Comparison of ENCODE assay signal across 24 cellular contexts in genomic region chr1:56202743-56203142, GRCh38.
"Had no signal": no experiment of that assay in that cellular context is flagged by ENCODE, and none has a peak within 500 bp of the region (broad histone marks: within the 10 kb centered on the region; RNA-seq: fewer than 3 reads in every experiment).

No MANE protein-coding gene starts in this region.

- ATAC-seq: activated CD4-positive, alpha-beta T cell treated with anti-CD3 and anti-CD28 coated beads for 36 hours; activated naive CD8-positive, alpha-beta T cell treated with anti-CD3 and anti-CD28 coated beads, Interleukin-2, amount 50 U/mL, for 24 hours; activated T-cell treated with anti-CD3 and anti-CD28 coated beads, Interleukin-2, amount 50 U/mL, for 72 hours; heart right ventricle; left lung; right lobe of liver; T-helper 17 cell; upper lobe of right lung had no signal

- H3K4me1 ChIP-seq: ascending aorta, left lung, right lobe of liver, upper lobe of right lung had no signal

- H3K27ac Mint-ChIP-seq: activated B cell treated with CpG ODN at 0.5 μM for 24 hours; activated CD4-positive, alpha-beta memory T cell treated with anti-CD3 and anti-CD28 coated beads, Interleukin-2, amount 10 ng/mL, durations not matched to agents 7 days and 5 days; activated CD4-positive, alpha-beta T cell treated with anti-CD3 and anti-CD28 coated beads for 36 hours; activated naive CD4-positive, alpha-beta T cell treated with anti-CD3 and anti-CD28 coated beads, Interleukin-2, amount 10 ng/mL, durations not matched to agents 7 days and 5 days; activated naive CD8-positive, alpha-beta T cell treated with anti-CD3 and anti-CD28 coated beads, Interleukin-2, amount 50 U/mL, for 24 hours; activated T-cell treated with anti-CD3 and anti-CD28 coated beads, Interleukin-2, amount 50 U/mL, for 72 hours; stimulated activated naive CD8-positive, alpha-beta T cell treated with anti-CD3 and anti-CD28 coated beads, Interleukin-15, Interleukin-2, amounts not matched to agents 100 ng/mL and 50 ng/mL, for 24 hours; T-helper 17 cell had no signal

- H3K9me3 ChIP-seq: right lobe of liver, thyroid gland had no signal

- H3K4me1 Mint-ChIP-seq: activated B cell treated with CpG ODN at 0.5 μM for 24 hours; activated CD4-positive, alpha-beta memory T cell treated with anti-CD3 and anti-CD28 coated beads, Interleukin-2, amount 10 ng/mL, durations not matched to agents 7 days and 5 days; activated CD4-positive, alpha-beta T cell treated with anti-CD3 and anti-CD28 coated beads for 36 hours; activated naive CD4-positive, alpha-beta T cell treated with anti-CD3 and anti-CD28 coated beads, Interleukin-2, amount 10 ng/mL, durations not matched to agents 7 days and 5 days; activated naive CD8-positive, alpha-beta T cell treated with anti-CD3 and anti-CD28 coated beads, Interleukin-2, amount 50 U/mL, for 24 hours; central memory CD8-positive, alpha-beta T cell; T-helper 17 cell had no signal

- H3K27ac ChIP-seq: ascending aorta, brain microvascular endothelial cell, epithelial cell of prostate, heart right ventricle, left lung, right lobe of liver, upper lobe of right lung had no signal

- H3K36me3 Mint-ChIP-seq: activated naive CD4-positive, alpha-beta T cell treated with anti-CD3 and anti-CD28 coated beads, Interleukin-2, amount 10 ng/mL, durations not matched to agents 7 days and 5 days had no signal

- H3K36me3 ChIP-seq: ascending aorta, brain microvascular endothelial cell, heart right ventricle, left lung, right lobe of liver, thyroid gland, upper lobe of right lung had no signal

- H3K27me3 Mint-ChIP-seq: activated CD4-positive, alpha-beta memory T cell treated with anti-CD3 and anti-CD28 coated beads, Interleukin-2, amount 10 ng/mL, durations not matched to agents 7 days and 5 days; activated CD4-positive, alpha-beta T cell treated with anti-CD3 and anti-CD28 coated beads for 36 hours; activated naive CD4-positive, alpha-beta T cell treated with anti-CD3 and anti-CD28 coated beads, Interleukin-2, amount 10 ng/mL, durations not matched to agents 7 days and 5 days; activated naive CD8-positive, alpha-beta T cell treated with anti-CD3 and anti-CD28 coated beads, Interleukin-2, amount 50 U/mL, for 24 hours; central memory CD8-positive, alpha-beta T cell; stimulated activated naive CD8-positive, alpha-beta T cell treated with anti-CD3 and anti-CD28 coated beads, Interleukin-15, Interleukin-2, amounts not matched to agents 100 ng/mL and 50 ng/mL, for 24 hours had no signal

- H3K4me3 ChIP-seq: ascending aorta, heart right ventricle, left lung, lung, right lobe of liver, skin epidermis, thyroid gland, upper lobe of right lung had no signal

- H3K9me3 Mint-ChIP-seq: activated CD4-positive, alpha-beta memory T cell treated with anti-CD3 and anti-CD28 coated beads, Interleukin-2, amount 10 ng/mL, durations not matched to agents 7 days and 5 days; activated naive CD4-positive, alpha-beta T cell treated with anti-CD3 and anti-CD28 coated beads, Interleukin-2, amount 10 ng/mL, durations not matched to agents 7 days and 5 days; activated naive CD8-positive, alpha-beta T cell treated with anti-CD3 and anti-CD28 coated beads, Interleukin-2, amount 50 U/mL, for 24 hours; central memory CD8-positive, alpha-beta T cell; stimulated activated naive CD8-positive, alpha-beta T cell treated with anti-CD3 and anti-CD28 coated beads, Interleukin-15, Interleukin-2, amounts not matched to agents 100 ng/mL and 50 ng/mL, for 24 hours had no signal

- DNase-seq: activated B cell treated with CpG ODN at 0.5 μM for 24 hours; activated CD4-positive, alpha-beta memory T cell treated with anti-CD3 and anti-CD28 coated beads, Interleukin-2, amount 10 ng/mL, durations not matched to agents 7 days and 5 days; activated CD4-positive, alpha-beta T cell treated with anti-CD3 and anti-CD28 coated beads for 36 hours; activated effector memory CD4-positive, alpha-beta T cell treated with Interleukin-2 at 50 U/mL for 16 hours; activated naive CD4-positive, alpha-beta T cell treated with anti-CD3 and anti-CD28 coated beads, Interleukin-2, amount 10 ng/mL, durations not matched to agents 7 days and 5 days; activated naive CD8-positive, alpha-beta T cell treated with anti-CD3 and anti-CD28 coated beads, Interleukin-2, amount 50 U/mL, for 24 hours; activated T-cell treated with anti-CD3 and anti-CD28 coated beads, Interleukin-2, amount 50 U/mL, for 72 hours; brain microvascular endothelial cell; foreskin fibroblast; heart right ventricle; left lung; nucleus accumbens; right lobe of liver; stimulated activated CD4-positive, alpha-beta T cell treated with anti-CD3 and anti-CD28 coated beads, Interleukin-1b, Interleukin-23, amount 100 ng/mL, for 48 hours; substantia nigra; T-helper 17 cell; upper lobe of right lung had no signal

- H3K27me3 ChIP-seq: ascending aorta, brain microvascular endothelial cell, heart right ventricle, left lung, right lobe of liver, thyroid gland, upper lobe of right lung had no signal

- H3K4me3 Mint-ChIP-seq: activated B cell treated with CpG ODN at 0.5 μM for 24 hours; activated CD4-positive, alpha-beta memory T cell treated with anti-CD3 and anti-CD28 coated beads, Interleukin-2, amount 10 ng/mL, durations not matched to agents 7 days and 5 days; activated CD4-positive, alpha-beta T cell treated with anti-CD3 and anti-CD28 coated beads for 36 hours; activated naive CD4-positive, alpha-beta T cell treated with anti-CD3 and anti-CD28 coated beads, Interleukin-2, amount 10 ng/mL, durations not matched to agents 7 days and 5 days; activated naive CD8-positive, alpha-beta T cell treated with anti-CD3 and anti-CD28 coated beads, Interleukin-2, amount 50 U/mL, for 24 hours; activated T-cell treated with anti-CD3 and anti-CD28 coated beads, Interleukin-2, amount 50 U/mL, for 72 hours; central memory CD8-positive, alpha-beta T cell; stimulated activated naive CD8-positive, alpha-beta T cell treated with anti-CD3 and anti-CD28 coated beads, Interleukin-15, Interleukin-2, amounts not matched to agents 100 ng/mL and 50 ng/mL, for 24 hours; T-helper 17 cell had no signal
